ENCODE assay signal across 19 cellular contexts in the genomic region with DNA sequence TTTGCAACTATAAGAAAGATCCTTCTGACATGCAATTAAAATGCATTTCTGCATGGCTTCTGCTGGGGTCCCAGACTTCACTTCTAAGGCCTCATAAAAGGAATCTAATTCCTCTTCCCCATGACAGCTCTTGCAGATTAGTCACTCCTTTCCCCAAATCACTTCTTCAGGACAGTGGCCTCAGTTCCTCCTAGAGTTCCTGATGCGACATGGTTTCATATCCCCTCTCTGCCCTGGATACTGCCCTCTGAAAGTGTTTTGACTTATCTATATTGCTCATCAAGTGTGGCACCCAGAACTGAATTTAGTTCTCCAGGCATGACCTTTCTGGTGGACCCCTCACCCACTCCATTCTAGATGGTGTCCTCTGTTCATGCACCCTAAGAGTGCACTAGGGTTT.
"Had no signal": no experiment of that assay in that cellular context is flagged by ENCODE, and none has a peak within 500 bp of the region (broad histone marks: within the 10 kb centered on the region; RNA-seq: fewer than 3 reads in every experiment).

No MANE protein-coding gene starts in this region.

- H3K27me3 Mint-ChIP-seq: activated CD4-positive, alpha-beta T cell treated with anti-CD3 and anti-CD28 coated beads for 36 hours; stimulated activated naive CD8-positive, alpha-beta T cell treated with anti-CD3 and anti-CD28 coated beads, Interleukin-15, Interleukin-2, amounts not matched to agents 100 ng/mL and 50 ng/mL, for 24 hours had no signal

- H3K79me2 ChIP-seq: hepatocyte had no signal

- DNase-seq: activated CD4-positive, alpha-beta T cell treated with anti-CD3 and anti-CD28 coated beads for 36 hours; activated CD8-positive, alpha-beta memory T cell treated with anti-CD3 and anti-CD28 coated beads, Interleukin-2, amount 50 U/mL, for 48 hours; activated gamma-delta T cell; activated T-cell treated with anti-CD3 and anti-CD28 coated beads, Interleukin-2, amount 50 U/mL, for 72 hours; amygdala; body of pancreas; central memory CD4-positive, alpha-beta T cell; colonic mucosa; islet precursor cell; natural killer cell; posterior cingulate gyrus; retina; stimulated activated CD4-positive, alpha-beta T cell treated with anti-CD3 and anti-CD28 coated beads, Interleukin-4, amount 100 ng/mL, for 1 hour had no signal

- H2AFZ ChIP-seq: hepatocyte had no signal

- H3K9me3 ChIP-seq: body of pancreas, colonic mucosa, esophagus muscularis mucosa had no signal

- H3K36me3 ChIP-seq: colonic mucosa, esophagus muscularis mucosa had no signal

- H3K4me2 ChIP-seq: hepatocyte had no signal

- H3K27ac ChIP-seq: body of pancreas, colonic mucosa, esophagus muscularis mucosa, hepatocyte, VCaP had no signal

- H3K4me3 ChIP-seq: body of pancreas, colonic mucosa, esophagus muscularis mucosa, hepatocyte had no signal

- ATAC-seq: activated CD4-positive, alpha-beta T cell treated with anti-CD3 and anti-CD28 coated beads for 36 hours; activated naive CD4-positive, alpha-beta T cell treated with anti-CD3 and anti-CD28 coated beads, Interleukin-2, amount 50 U/mL, for 72 hours; activated T-cell treated with anti-CD3 and anti-CD28 coated beads, Interleukin-2, amount 50 U/mL, for 72 hours; body of pancreas; natural killer cell had no signal

- H3K27ac Mint-ChIP-seq: activated CD4-positive, alpha-beta T cell treated with anti-CD3 and anti-CD28 coated beads for 36 hours; activated naive CD4-positive, alpha-beta T cell treated with anti-CD3 and anti-CD28 coated beads, Interleukin-2, amount 50 U/mL, for 72 hours; activated T-cell treated with anti-CD3 and anti-CD28 coated beads, Interleukin-2, amount 50 U/mL, for 72 hours; natural killer cell; stimulated activated naive CD8-positive, alpha-beta T cell treated with anti-CD3 and anti-CD28 coated beads, Interleukin-15, Interleukin-2, amounts not matched to agents 100 ng/mL and 50 ng/mL, for 24 hours; type B pancreatic cell had no signal

- H3K4me3 Mint-ChIP-seq: activated CD4-positive, alpha-beta T cell treated with anti-CD3 and anti-CD28 coated beads for 36 hours; activated T-cell treated with anti-CD3 and anti-CD28 coated beads, Interleukin-2, amount 50 U/mL, for 72 hours; natural killer cell; stimulated activated naive CD8-positive, alpha-beta T cell treated with anti-CD3 and anti-CD28 coated beads, Interleukin-15, Interleukin-2, amounts not matched to agents 100 ng/mL and 50 ng/mL, for 24 hours; type B pancreatic cell had no signal

- H3K4me1 ChIP-seq: colonic mucosa had no signal

- H3K9me3 Mint-ChIP-seq: activated T-cell treated with anti-CD3 and anti-CD28 coated beads, Interleukin-2, amount 50 U/mL, for 72 hours; natural killer cell; stimulated activated naive CD8-positive, alpha-beta T cell treated with anti-CD3 and anti-CD28 coated beads, Interleukin-15, Interleukin-2, amounts not matched to agents 100 ng/mL and 50 ng/mL, for 24 hours; type B pancreatic cell had no signal

- H3K27me3 ChIP-seq: body of pancreas, colonic mucosa, esophagus muscularis mucosa, hepatocyte had no signal
